ENCODE assay signal across 16 cellular contexts in the genomic region with DNA sequence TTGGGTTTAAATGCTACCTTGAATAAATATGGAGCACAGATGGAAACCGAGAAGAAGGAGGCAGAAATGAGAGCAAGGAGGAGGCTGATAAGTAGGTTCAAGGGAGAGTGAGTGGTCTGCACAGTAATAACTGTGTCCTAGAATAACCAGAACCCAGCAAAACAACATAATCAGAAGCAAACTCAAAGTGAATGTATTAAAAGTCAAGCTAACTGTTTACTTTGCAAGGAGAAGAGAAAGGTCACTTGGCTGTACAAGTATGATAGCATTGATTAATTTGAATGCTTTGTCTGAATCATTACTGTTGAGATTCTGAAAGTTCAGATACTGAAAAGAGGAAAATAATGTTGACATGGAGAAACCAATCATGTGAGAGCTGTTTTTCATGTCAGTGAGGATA.
DNase-seq lines count a peak whose midpoint lies in the region; ATAC-seq, FAIRE-seq and TF ChIP-seq lines count a peak whose summit lies in the region.
"Had no signal": no experiment of that assay in that cellular context is flagged by ENCODE, and none has a peak within 500 bp of the region (broad histone marks: within the 10 kb centered on the region; RNA-seq: fewer than 3 reads in every experiment).

No MANE protein-coding gene starts in this region.

- no peaks in the 10 kb centered on the region for H3K27me3 Mint-ChIP-seq in activated CD4-positive, alpha-beta T cell treated with anti-CD3 and anti-CD28 coated beads for 36 hours
- H3K27me3 Mint-ChIP-seq in CD8-positive, alpha-beta T cell (ENCODE audit: low read depth) = no peaks in the 10 kb centered on the region
- H3K27me3 Mint-ChIP-seq: CD4-positive, CD25-positive, alpha-beta regulatory T cell had no signal

- H3K4me3 ChIP-seq in liver (ENCODE audit: low read depth in 1 of 3, low read length in 3 of 3) = no peak overlapping the region
- H3K4me3 ChIP-seq in HepG2 (replicated peaks in 1 of 3; ENCODE audit: insufficient read depth in 1 of 3, low read depth in 2 of 3, low read length in 3 of 3) = no peak overlapping the region
- H3K4me3 ChIP-seq in K562 = no peak overlapping the region
- H3K4me3 ChIP-seq in CD8-positive, alpha-beta T cell (ENCODE audit: low read depth, low read length) = no peak overlapping the region
- H3K4me3 ChIP-seq: BLaER1 treated with 17β-estradiol and CSF1 and Interleukin-3, amounts not matched to agents 10 nM and 100 nM; GM23248 had no signal

- H3K27ac ChIP-seq in liver (ENCODE audit: low read depth in 1 of 2, low read length in 2 of 2) (no peak overlapping the region), HepG2 (ENCODE audit: extremely low read length, insufficient read depth, low read length) (no peak overlapping the region), K562 (ENCODE audit: extremely low read depth, low read depth, low read length) (no peak overlapping the region)
- H3K27ac ChIP-seq in CD8-positive, alpha-beta T cell (ENCODE audit: low read depth, low read length) = no peak overlapping the region
- H3K27ac ChIP-seq: BLaER1 treated with 17β-estradiol and CSF1 and Interleukin-3, amounts not matched to agents 10 nM and 100 nM; GM23248 had no signal

- peak; percentile 49 for ATAC-seq in activated CD4-positive, alpha-beta T cell treated with anti-CD3 and anti-CD28 coated beads for 36 hours
- ATAC-seq in HepG2 = no peak
- ATAC-seq in K562 = no peak
- ATAC-seq in CD8-positive, alpha-beta T cell = no peak
- ATAC-seq: HCT116 had no signal

- H3K4me1 ChIP-seq in liver (ENCODE audit: control insufficient read depth in 4 of 4, insufficient read depth in 4 of 4, low read length in 3 of 4) = peaks cover 0 to 8% (median 3%) of the 10 kb centered on the region in 4 donors
- H3K4me1 ChIP-seq in HepG2 (ENCODE audit: insufficient read depth, low read length) = no peaks in the 10 kb centered on the region
- peaks cover 5 to 19% of the 10 kb centered on the region in 2 experiments; a peak in 4 of 5 replicates for H3K4me1 ChIP-seq in K562 (replicated peaks in 1 of 2; ENCODE audit: control insufficient read depth in 2 of 2, insufficient read depth in 2 of 2, low read length in 2 of 2)
- no peaks in the 10 kb centered on the region for H3K4me1 ChIP-seq in CD8-positive, alpha-beta T cell (ENCODE audit: insufficient read depth, low read length)
- H3K4me1 ChIP-seq: BLaER1 treated with 17β-estradiol and CSF1 and Interleukin-3, amounts not matched to agents 10 nM and 100 nM had no signal

- BruUV-seq in HepG2 (replicated peaks; lab: Mats Ljungman, UMichigan) (no TSS peak), K562 (replicated peaks; lab: Mats Ljungman, UMichigan) (no TSS peak)

- H3K9me1 ChIP-seq in K562 (ENCODE audit: control insufficient read depth, insufficient read depth, low read length) = no peaks in the 10 kb centered on the region

- TF ChIP-seq EP300 in HepG2 (IDR thresholded peaks at IDR 0.05; ENCODE audit: low read depth in 2 of 2, low read length in 2 of 2) (no peak), HepG2 (CRISPR knock-in tag; IDR thresholded peaks at IDR 0.05; ENCODE audit: borderline replicate concordance) (no peak), K562 (IDR thresholded peaks at IDR 0.05; ENCODE audit: low read length) (no peak)

- no peak overlapping the region for H3K4me3 Mint-ChIP-seq in activated CD4-positive, alpha-beta T cell treated with anti-CD3 and anti-CD28 coated beads for 36 hours
- H3K4me3 Mint-ChIP-seq in CD8-positive, alpha-beta T cell = no peak overlapping the region
- H3K4me3 Mint-ChIP-seq: CD4-positive, CD25-positive, alpha-beta regulatory T cell had no signal

- H4K20me1 ChIP-seq in HepG2 (ENCODE audit: insufficient read depth, low read length) = no peaks in the 10 kb centered on the region
- no peaks in the 10 kb centered on the region; the same call in 1 of the 2 replicates for H4K20me1 ChIP-seq in K562 (replicated peaks; ENCODE audit: control insufficient read depth, insufficient read depth, low read length)
- H4K20me1 ChIP-seq: BLaER1 treated with 17β-estradiol and CSF1 and Interleukin-3, amounts not matched to agents 10 nM and 100 nM had no signal

- no peaks in the 10 kb centered on the region for H3K36me3 ChIP-seq in liver (ENCODE audit: control insufficient read depth in 4 of 4, insufficient read depth in 3 of 4, low read depth in 1 of 4, low read length in 3 of 4)
- no peaks in the 10 kb centered on the region for H3K36me3 ChIP-seq in HepG2 (replicated peaks in 1 of 2; ENCODE audit: control insufficient read depth in 1 of 2, insufficient read depth in 2 of 2, low read length in 2 of 2)
- H3K36me3 ChIP-seq in K562 (ENCODE audit: control insufficient read depth, insufficient read depth, low read length) = no peaks in the 10 kb centered on the region; the same call in 2 of the 3 replicates
- no peaks in the 10 kb centered on the region for H3K36me3 ChIP-seq in CD8-positive, alpha-beta T cell (ENCODE audit: insufficient read depth, low read length)
- H3K36me3 ChIP-seq: BLaER1 treated with 17β-estradiol and CSF1 and Interleukin-3, amounts not matched to agents 10 nM and 100 nM had no signal

- no peaks in the 10 kb centered on the region for H3K79me2 ChIP-seq in HepG2 (ENCODE audit: insufficient read depth, low read length)
- peaks cover 17% of the 10 kb centered on the region for H3K79me2 ChIP-seq in K562 (ENCODE audit: control insufficient read depth, insufficient read depth, low read length)

- H3K9me3 ChIP-seq in liver (ENCODE audit: control insufficient read depth in 4 of 4, low read length in 3 of 4) = peaks cover 0 to 1% (median 0%) of the 10 kb centered on the region in 4 donors
- H3K9me3 ChIP-seq in HepG2 (ENCODE audit: low read length) = no peaks in the 10 kb centered on the region
- H3K9me3 ChIP-seq in K562 (replicated peaks; ENCODE audit: control insufficient read depth, insufficient read depth, low read depth, low read length) = no peaks in the 10 kb centered on the region
- no peaks in the 10 kb centered on the region for H3K9me3 ChIP-seq in CD8-positive, alpha-beta T cell (ENCODE audit: low read length)
- H3K9me3 ChIP-seq: BLaER1 treated with 17β-estradiol and CSF1 and Interleukin-3, amounts not matched to agents 10 nM and 100 nM had no signal

- no peaks in the 10 kb centered on the region for H3K9me3 Mint-ChIP-seq in activated CD4-positive, alpha-beta T cell treated with anti-CD3 and anti-CD28 coated beads for 36 hours (ENCODE audit: low read depth)
- no peaks in the 10 kb centered on the region for H3K9me3 Mint-ChIP-seq in CD8-positive, alpha-beta T cell

- no peak for TF ChIP-seq CTCF in liver (IDR thresholded peaks at IDR 0.05; ENCODE audit: low read depth, low read length, missing input control)
- no peak for TF ChIP-seq CTCF in HepG2 (CRISPR knock-in tag; IDR thresholded peaks at IDR 0.05)
- no peak for TF ChIP-seq CTCF in K562 (IDR thresholded peaks at IDR 0.05 in 2 of 3, conservative IDR thresholded peaks at IDR 0.05 in 1 of 3; ENCODE audit: insufficient read depth in 2 of 3, low read depth in 1 of 3, low read length in 3 of 3)
- no peak for TF ChIP-seq CTCF in CD8-positive, alpha-beta T cell (IDR thresholded peaks at IDR 0.05)

- H3K27me3 ChIP-seq in liver (ENCODE audit: control insufficient read depth in 4 of 4, insufficient read depth in 4 of 4, low read length in 3 of 4) (no peaks in the 10 kb centered on the region), HepG2 (ENCODE audit: control insufficient read depth in 1 of 2, insufficient read depth in 2 of 2, low read length in 2 of 2) (no peaks in the 10 kb centered on the region), K562 (ENCODE audit: control insufficient read depth in 2 of 2, insufficient read depth in 2 of 2, low read length in 2 of 2) (no peaks in the 10 kb centered on the region)
- no peaks in the 10 kb centered on the region for H3K27me3 ChIP-seq in CD8-positive, alpha-beta T cell (ENCODE audit: insufficient read depth, low read length)
- H3K27me3 ChIP-seq: BLaER1 treated with 17β-estradiol and CSF1 and Interleukin-3, amounts not matched to agents 10 nM and 100 nM had no signal

- CTCF ChIA-PET in activated CD4-positive, alpha-beta T cell treated with anti-CD3 and anti-CD28 coated beads for 36 hours (lab: Charles Lee) = interaction anchor here (0.5 to 1.3 kb wide), 6 partner anchors 9 to 1471 kb away, joined by 3 to 5 read pairs (median 4); no protein-coding TSS in a partner anchor
- CTCF ChIA-PET in HepG2 (lab: Yijun Ruan, JAX; ENCODE audit: low intra/inter-chr PET ratio, low total read pairs) = no interaction called here
- CTCF ChIA-PET in K562 (lab: Yijun Ruan, JAX; ENCODE audit: low intra/inter-chr PET ratio) = no interaction called here
- CTCF ChIA-PET in CD8-positive, alpha-beta T cell (lab: Charles Lee) = interaction anchor here (1.4 kb wide), 1 partner anchor 10 kb away, joined by 4 read pairs; no protein-coding TSS in a partner anchor

- no peak overlapping the region for H3K4me2 ChIP-seq in HepG2 (ENCODE audit: low read depth, low read length)
- no peak overlapping the region for H3K4me2 ChIP-seq in K562 (ENCODE audit: insufficient read depth, low read length)
- H3K4me2 ChIP-seq: BLaER1 treated with 17β-estradiol and CSF1 and Interleukin-3, amounts not matched to agents 10 nM and 100 nM had no signal

- intact Hi-C loops in activated CD4-positive, alpha-beta T cell treated with anti-CD3 and anti-CD28 coated beads for 36 hours (cut with DNase I, micrococcal nuclease) = no loop called here
- intact Hi-C loops in HepG2 (cut with micrococcal nuclease; ENCODE audit: unreplicated experiment) = no loop called here
- intact Hi-C loops in K562 (cut with micrococcal nuclease) = no loop called here
- intact Hi-C loops in CD8-positive, alpha-beta T cell (cut with DNase I, micrococcal nuclease) = no loop called here

- peaks cover 8% of the 10 kb centered on the region for H3K4me1 Mint-ChIP-seq in activated CD4-positive, alpha-beta T cell treated with anti-CD3 and anti-CD28 coated beads for 36 hours
- no peaks in the 10 kb centered on the region for H3K4me1 Mint-ChIP-seq in CD8-positive, alpha-beta T cell (ENCODE audit: low read depth)

- no peak overlapping the region for H3K9ac ChIP-seq in liver (ENCODE audit: low read depth in 1 of 2, low read length in 2 of 2)
- no peak overlapping the region for H3K9ac ChIP-seq in HepG2 (ENCODE audit: insufficient read depth, low read depth, low read length)
- H3K9ac ChIP-seq in K562 (ENCODE audit: insufficient read depth in 1 of 2, low read depth in 2 of 2, low read length in 2 of 2) = no peak overlapping the region
- H3K9ac ChIP-seq: BLaER1 treated with 17β-estradiol and CSF1 and Interleukin-3, amounts not matched to agents 10 nM and 100 nM; GM23248 had no signal

- TF ChIP-seq POLR2A in HepG2 (IDR thresholded peaks at IDR 0.05; ENCODE audit: insufficient read depth in 1 of 2, low read depth in 2 of 2, low read length in 2 of 2) (no peak), K562 (conservative IDR thresholded peaks at IDR 0.05) (no peak)

- TF ChIP-seq RAD21 in liver (IDR thresholded peaks at IDR 0.05) (no peak), HepG2 (CRISPR knock-in tag; IDR thresholded peaks at IDR 0.05) (no peak), K562 (CRISPR knock-in tag; conservative IDR thresholded peaks at IDR 0.05 in 1 of 2, IDR thresholded peaks at IDR 0.05 in 1 of 2) (no peak)

- H3K27ac Mint-ChIP-seq in activated CD4-positive, alpha-beta T cell treated with anti-CD3 and anti-CD28 coated beads for 36 hours = no peak overlapping the region
- H3K27ac Mint-ChIP-seq in CD8-positive, alpha-beta T cell = no peak overlapping the region
- H3K27ac Mint-ChIP-seq: CD4-positive, CD25-positive, alpha-beta regulatory T cell had no signal

- in situ Hi-C loops in HepG2 (cut with HindIII; ENCODE audit: extremely low pct_ligation_motif_present, low pct_unique_long_range_greater_than_20kb) (no loop called here), K562 (cut with MboI) (no loop called here)

- POLR2A ChIA-PET in activated CD4-positive, alpha-beta T cell treated with anti-CD3 and anti-CD28 coated beads for 36 hours (lab: Charles Lee) = no interaction called here
- POLR2A ChIA-PET in HepG2 (lab: Yijun Ruan, JAX) = no interaction called here
- POLR2A ChIA-PET in K562 (lab: Yijun Ruan, JAX) = interaction anchor here (0.7 kb wide), 1 partner anchor 1742 kb away, joined by 3 read pairs; no protein-coding TSS in a partner anchor
- POLR2A ChIA-PET in CD8-positive, alpha-beta T cell (lab: Charles Lee) = interaction anchor here (1.0 to 1.1 kb wide), 2 partner anchors 10 to 11 kb away, joined by 3 read pairs; no protein-coding TSS in a partner anchor

- 46% methylated on average over 1 of the region's 1 CpG for WGBS in liver
- WGBS in HepG2 (ENCODE audit: low lambda C conversion rate) = 0% methylated on average over 1 of the region's 1 CpG
- 0% methylated on average over 1 of the region's 1 CpG for WGBS in K562 (ENCODE audit: insufficient coverage, low coverage, missing lambda C conversion rate)

- FAIRE-seq in HepG2 (lab: Jason Lieb, UNC) (no peak), K562 (lab: Jason Lieb, UNC) (no peak), RCC 7860 (lab: Jason Lieb, UNC) (no peak)
- FAIRE-seq: GM18507, H54 had no signal

- H3K36me3 Mint-ChIP-seq in activated CD4-positive, alpha-beta T cell treated with anti-CD3 and anti-CD28 coated beads for 36 hours (ENCODE audit: low read depth) = no peaks in the 10 kb centered on the region
- H3K36me3 Mint-ChIP-seq in CD8-positive, alpha-beta T cell = no peaks in the 10 kb centered on the region

- no peak for DNase-seq in activated CD4-positive, alpha-beta T cell treated with anti-CD3 and anti-CD28 coated beads for 36 hours
- DNase-seq in activated CD4-positive, alpha-beta T cell treated with anti-CD3 and anti-CD28 coated beads for 1 hour = no peak
- DNase-seq in HepG2 (ENCODE audit: low spot score) (no peak), K562 (ENCODE audit: extremely low read depth in 1 of 4, low spot score in 3 of 4) (no peak), RCC 7860 (ENCODE audit: low spot score) (no peak)
- no peak for DNase-seq in CD8-positive, alpha-beta T cell
- DNase-seq: ACHN; Calu3; CD4-positive, CD25-positive, alpha-beta regulatory T cell; DMS 273 treated with DMSO at 0.1 percent for 48 hours; GM23248 had no signal

- no peak overlapping the region for H2AFZ ChIP-seq in HepG2 (ENCODE audit: low read length)
- no peak overlapping the region for H2AFZ ChIP-seq in K562 (ENCODE audit: low read depth, low read length)
- H2AFZ ChIP-seq: GM23248 had no signal

Comparison
In these comparisons a context has a peak if more than half of its experiments do, and no peak if none do; other contexts are left out.
1. CTCF ChIA-PET loops: an anchor here in activated CD4-positive, alpha-beta T cell treated with anti-CD3 and anti-CD28 coated beads for 36 hours (0.5 to 1.3 kb wide) and CD8-positive, alpha-beta T cell (1.4 kb wide); none called in HepG2 and K562.
2. POLR2A ChIA-PET loops: an anchor here in K562 (0.7 kb wide) and CD8-positive, alpha-beta T cell (1.0 to 1.1 kb wide); none called in activated CD4-positive, alpha-beta T cell treated with anti-CD3 and anti-CD28 coated beads for 36 hours and HepG2.